ENCODE assay signal across 32 cellular contexts in the genomic region with DNA sequence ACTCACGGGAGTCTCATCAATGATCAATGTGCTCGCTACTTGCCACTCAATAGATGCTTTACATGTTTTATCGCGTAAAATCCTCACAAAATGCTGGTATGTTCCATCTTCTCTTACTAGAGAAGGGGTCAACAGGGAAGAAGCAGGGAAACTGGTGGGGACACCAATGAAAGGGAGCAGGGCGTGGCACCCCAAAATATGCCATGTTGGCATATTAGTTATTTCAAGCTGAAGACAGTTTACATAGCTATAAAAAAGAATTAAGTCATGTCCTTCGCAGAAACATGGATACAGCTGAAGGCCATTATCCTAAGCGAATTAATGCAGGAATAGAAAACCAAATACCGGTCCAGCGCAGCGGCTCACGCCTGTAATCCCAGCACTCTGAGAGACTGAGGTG.
"Had no signal": no experiment of that assay in that cellular context is flagged by ENCODE, and none has a peak within 500 bp of the region (broad histone marks: within the 10 kb centered on the region; RNA-seq: fewer than 3 reads in every experiment).

No MANE protein-coding gene starts in this region.

- H3K9ac ChIP-seq: parathyroid adenoma had no signal

- H3K36me3 ChIP-seq: ovary, prostate gland, transverse colon, upper lobe of right lung, uterus had no signal

- H3K27ac ChIP-seq: neutrophil, ovary, parathyroid adenoma, prostate gland, skin epidermis, spleen, suprapubic skin, testis, tibial artery, transverse colon, upper lobe of right lung, uterus had no signal

- H3K9me3 ChIP-seq: neutrophil, ovary, prostate gland, spleen, suprapubic skin, testis, tibial artery, transverse colon, upper lobe of right lung, uterus had no signal

- H3K4me1 ChIP-seq: parathyroid adenoma, prostate gland, suprapubic skin, testis, upper lobe of right lung, uterus had no signal

- H3K27me3 ChIP-seq: neutrophil, ovary, spleen, suprapubic skin, testis, tibial artery, transverse colon, upper lobe of right lung, uterus had no signal

- DNase-seq: naive B cell; naive thymus-derived CD8-positive, alpha-beta T cell; nephron progenitor cell; nucleus accumbens; ovary; posterior cingulate gyrus; retina; right cardiac atrium; spleen; stimulated activated CD4-positive, alpha-beta T cell treated with anti-CD3 and anti-CD28 coated beads, Interleukin-12 subunit alpha, Interleukin-12 subunit beta, amount 100 ng/mL, for 4 hours; stimulated activated CD4-positive, alpha-beta T cell treated with anti-CD3 and anti-CD28 coated beads, Interleukin-1b, Interleukin-23, amount 100 ng/mL, for 48 hours; stimulated activated CD4-positive, alpha-beta T cell treated with anti-CD3 and anti-CD28 coated beads, Interleukin-4, amount 100 ng/mL, for 1 hour; stimulated activated CD4-positive, alpha-beta T cell treated with anti-CD3 and anti-CD28 coated beads, Interleukin-4, amount 100 ng/mL, for 4 hours; stimulated activated CD8-positive, alpha-beta memory T cell treated with anti-CD3 and anti-CD28 coated beads, Interleukin-4, amount 100 ng/mL, for 48 hours; stimulated activated naive CD4-positive, alpha-beta T cell; stimulated activated naive CD8-positive, alpha-beta T cell treated with anti-CD3 and anti-CD28 coated beads, Interleukin-15, amount 100 ng/mL, for 72 hours; stimulated activated naive CD8-positive, alpha-beta T cell treated with anti-CD3 and anti-CD28 coated beads, Interleukin-15, Interleukin-2, amounts not matched to agents 100 U/mL and 50 U/mL, for 24 hours; substantia nigra; testis; tibial artery; transverse colon; upper lobe of right lung; uterus had no signal

- H3K4me3 ChIP-seq: ovary, prostate gland, skin epidermis, smooth muscle cell, spleen, suprapubic skin, testis, tibial artery, transverse colon, upper lobe of right lung, uterus had no signal

- ATAC-seq: naive thymus-derived CD8-positive, alpha-beta T cell; natural killer cell treated with Interleukin-12 subunit alpha and Interleukin-12 subunit beta and Interleukin-15 and Interleukin-18, amount 100 ng/mL, for 72 hours; right cardiac atrium; sciatic nerve; stimulated activated memory B cell treated with anti-CD40 and anti-IgM and Interleukin-4, amounts not matched to agents 10 μg/mL and 1 μg/mL and 100 μg/mL, for 72 hours; stimulated activated naive CD8-positive, alpha-beta T cell treated with anti-CD3 and anti-CD28 coated beads, Interleukin-15, amount 100 ng/mL, for 72 hours; stimulated activated naive CD8-positive, alpha-beta T cell treated with anti-CD3 and anti-CD28 coated beads, Interleukin-15, Interleukin-2, amounts not matched to agents 100 U/mL and 50 U/mL, for 24 hours; upper lobe of right lung had no signal

- H3K79me2 ChIP-seq: parathyroid adenoma had no signal

- H3K4me2 ChIP-seq: smooth muscle cell had no signal

- H2AFZ ChIP-seq: parathyroid adenoma had no signal
